8 cellular contexts compared by ENCODE assay signal in genomic region chr17:76452646-76453430, GRCh38. TPM values are rescaled to one million over a fixed set of nuclear protein-coding genes. Genes with fewer than 3 reads are reported as not detected.
A peak's percentile ranks its signal among the peaks of the same experiment; 100 is the strongest.
DNase-seq lines count a peak whose midpoint lies in the region; ATAC-seq and TF ChIP-seq lines count a peak whose summit lies in the region.

UBE2O (minus strand) TSS chr17:76453152; CDS start chr17:76453141, 11 bp downstream.

- ATAC-seq in HG02642 (IDR thresholded peaks at IDR 0.05; ENCODE audit: poor library complexity, unreplicated experiment) (peak; percentile 93), left ventricle myocardium superior (peak; percentile 92)

- intact Hi-C loops in left ventricle myocardium superior (cut with micrococcal nuclease) = no loop called here

- no peak within 1 kb of the TSS for H3K27ac ChIP-seq in adipose tissue (ENCODE audit: low read depth, low read length)
- no peak within 1 kb of the TSS for H3K27ac ChIP-seq in urinary bladder (ENCODE audit: low read depth)

- peak; percentile 61 for TF ChIP-seq CTCF in GM12872 (IDR thresholded peaks at IDR 0.05; ENCODE audit: insufficient read depth, low read depth, low read length)

- H3K4me3 ChIP-seq in urinary bladder (ENCODE audit: low read depth, low read length) = peak within 1 kb of the TSS; percentile 96

- H3K36me3 ChIP-seq in urinary bladder (ENCODE audit: insufficient read depth) = no peaks in the 10 kb centered on the region

- 0 to 1% (median 1%) methylated on average over 89 to 103 of the region's 103 CpGs for WGBS in adipose tissue, 3 donors
- WGBS in urinary bladder = under 1% methylated on average over 103 of the region's 103 CpGs

- DNase-seq in NCI-H1417 treated with DMSO at 0.1 percent for 48 hours (lab: John Stamatoyannopoulos, UW) (peak; percentile 31), T-helper 1 cell (peak; percentile 86 to 92 (median 89)), left ventricle myocardium superior (peak; percentile 94), pulmonary artery endothelial cell (ENCODE audit: low read depth, low spot score) (peak; percentile 49)

- H3K4me1 ChIP-seq in urinary bladder (ENCODE audit: insufficient read depth) = no peaks in the 10 kb centered on the region

RNA-seq across cellular contexts. Expression of gene UBE2O, which starts in this region (rescaled TPM):
- polyA plus RNA-seq in adipose tissue (10 to 100 TPM in 2 of 3 donors, 1 to 10 TPM in 1; 6.2 to 10.1 (median 10.0) TPM), urinary bladder (14.0 TPM)
- total RNA-seq in left ventricle myocardium superior (39.0 TPM), pulmonary artery endothelial cell (19.0 and 25.5 TPM in 2 replicates), urinary bladder (18.3 TPM)

Comparison
In these comparisons a context has a peak if more than half of its experiments do, and no peak if none do; other contexts are left out.
1. DNase-seq: peak in every context shown above with its lines; median percentile 94 in left ventricle myocardium superior; 89 in T-helper 1 cell; 49 in pulmonary artery endothelial cell; 31 in NCI-H1417 treated with DMSO at 0.1 percent for 48 hours.